Comparison of ENCODE assay signal across 19 cellular contexts in the genomic region with DNA sequence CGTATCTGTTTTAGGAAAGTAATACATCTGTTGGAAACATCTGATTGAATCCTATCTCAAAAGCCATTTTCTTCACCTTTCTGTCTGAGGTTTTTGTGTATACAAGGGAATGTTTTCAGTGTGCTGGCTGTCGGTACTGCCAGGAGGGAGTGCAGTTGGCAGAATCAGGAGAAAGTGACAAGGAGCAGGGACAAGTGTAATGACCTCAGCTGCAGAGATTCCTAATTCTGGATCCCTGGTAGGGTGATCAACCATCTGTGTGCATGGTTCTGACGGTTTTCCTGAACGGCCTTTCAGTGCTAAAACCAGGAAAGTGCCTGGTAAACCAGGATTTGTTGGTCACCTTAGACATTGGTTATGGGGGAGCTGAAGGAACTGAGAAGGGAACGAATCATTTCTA. TPM values are rescaled to one million over a fixed set of nuclear protein-coding genes. Genes with fewer than 3 reads are reported as not detected.
"Had no signal": no experiment of that assay in that cellular context is flagged by ENCODE, and none has a peak within 500 bp of the region (broad histone marks: within the 10 kb centered on the region; RNA-seq: fewer than 3 reads in every experiment).

No MANE protein-coding gene starts in this region.

- H3K4me3 ChIP-seq: SJSA1, SK-N-MC had no signal

- H3K27ac ChIP-seq: RWPE1, SJSA1, SK-N-MC had no signal

- DNase-seq: KBM-7, MV-4-11, NCI-H1048, NCI-H1105, NCI-H1436 treated with DMSO at 0.1 percent for 48 hours, NCI-H1694, NCI-H187 treated with DMSO at 0.1 percent for 48 hours, NCI-H2029 treated with DMSO at 0.1 percent for 48 hours, NCI-H2171 treated with DMSO at 0.1 percent for 48 hours, NCI-H524 treated with DMSO at 0.1 percent for 48 hours, NCI-H69, NCI-H774, SIG-M5 had no signal

- H3K36me3 ChIP-seq: SJSA1 had no signal

- H3K9me3 ChIP-seq: SJSA1 had no signal

- ATAC-seq: Panc1 had no signal

RNA-seq across cellular contexts. Expression of gene GDA, which starts 1.6 kb away (rescaled TPM):
- total RNA-seq: LHCN-M2, MCF 10A had no signal
